Comparison of ENCODE assay signal across 1 cellular context in the genomic region with DNA sequence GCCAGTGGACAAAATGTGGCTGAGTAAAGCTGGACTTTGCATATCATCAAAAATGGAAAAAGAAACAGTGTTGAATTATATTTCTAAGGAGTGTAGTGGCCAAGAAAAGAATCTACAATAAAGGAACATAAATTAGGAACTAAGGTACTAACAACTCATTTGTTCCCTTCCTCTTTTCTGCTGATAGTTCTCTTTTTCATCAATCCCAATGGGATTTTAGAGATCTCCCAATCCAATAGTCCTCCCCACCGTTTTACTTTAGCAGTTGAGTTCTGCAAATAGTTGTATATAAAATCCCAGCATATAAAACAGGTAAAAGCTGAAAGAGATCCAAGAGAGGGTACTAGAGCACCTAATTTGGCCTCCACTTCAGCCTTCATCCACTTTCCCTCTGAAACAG.
TF ChIP-seq lines count a peak whose summit lies in the region.

No MANE protein-coding gene starts in this region.

TF ChIP-seq in WTC11, 78 proteins besides CTCF, POLR2A, EP300 and RAD21 (continued from another document):
- TF ChIP-seq, protein P1, sequence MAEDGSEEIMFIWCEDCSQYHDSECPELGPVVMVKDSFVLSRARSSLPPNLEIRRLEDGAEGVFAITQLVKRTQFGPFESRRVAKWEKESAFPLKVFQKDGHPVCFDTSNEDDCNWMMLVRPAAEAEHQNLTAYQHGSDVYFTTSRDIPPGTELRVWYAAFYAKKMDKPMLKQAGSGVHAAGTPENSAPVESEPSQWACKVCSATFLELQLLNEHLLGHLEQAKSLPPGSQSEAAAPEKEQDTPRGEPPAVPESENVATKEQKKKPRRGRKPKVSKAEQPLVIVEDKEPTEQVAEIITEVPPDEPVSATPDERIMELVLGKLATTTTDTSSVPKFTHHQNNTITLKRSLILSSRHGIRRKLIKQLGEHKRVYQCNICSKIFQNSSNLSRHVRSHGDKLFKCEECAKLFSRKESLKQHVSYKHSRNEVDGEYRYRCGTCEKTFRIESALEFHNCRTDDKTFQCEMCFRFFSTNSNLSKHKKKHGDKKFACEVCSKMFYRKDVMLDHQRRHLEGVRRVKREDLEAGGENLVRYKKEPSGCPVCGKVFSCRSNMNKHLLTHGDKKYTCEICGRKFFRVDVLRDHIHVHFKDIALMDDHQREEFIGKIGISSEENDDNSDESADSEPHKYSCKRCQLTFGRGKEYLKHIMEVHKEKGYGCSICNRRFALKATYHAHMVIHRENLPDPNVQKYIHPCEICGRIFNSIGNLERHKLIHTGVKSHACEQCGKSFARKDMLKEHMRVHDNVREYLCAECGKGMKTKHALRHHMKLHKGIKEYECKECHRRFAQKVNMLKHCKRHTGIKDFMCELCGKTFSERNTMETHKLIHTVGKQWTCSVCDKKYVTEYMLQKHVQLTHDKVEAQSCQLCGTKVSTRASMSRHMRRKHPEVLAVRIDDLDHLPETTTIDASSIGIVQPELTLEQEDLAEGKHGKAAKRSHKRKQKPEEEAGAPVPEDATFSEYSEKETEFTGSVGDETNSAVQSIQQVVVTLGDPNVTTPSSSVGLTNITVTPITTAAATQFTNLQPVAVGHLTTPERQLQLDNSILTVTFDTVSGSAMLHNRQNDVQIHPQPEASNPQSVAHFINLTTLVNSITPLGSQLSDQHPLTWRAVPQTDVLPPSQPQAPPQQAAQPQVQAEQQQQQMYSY (CRISPR knock-in tag; IDR thresholded peaks at IDR 0.05) = no peak
- TF ChIP-seq MYBL2 (CRISPR knock-in tag; IDR thresholded peaks at IDR 0.05) (no peak), ZBTB21 (CRISPR knock-in tag; IDR thresholded peaks at IDR 0.05; ENCODE audit: borderline replicate concordance) (no peak), ESRRA (CRISPR knock-in tag; IDR thresholded peaks at IDR 0.05; ENCODE audit: borderline replicate concordance) (no peak), TEAD4 (CRISPR knock-in tag; IDR thresholded peaks at IDR 0.05) (no peak), ZNF532 (CRISPR knock-in tag; IDR thresholded peaks at IDR 0.05; ENCODE audit: borderline replicate concordance) (no peak), CREM (CRISPR knock-in tag; IDR thresholded peaks at IDR 0.05) (no peak), SMAD4 (CRISPR knock-in tag; IDR thresholded peaks at IDR 0.05) (no peak)
- TF ChIP-seq, protein P2, sequence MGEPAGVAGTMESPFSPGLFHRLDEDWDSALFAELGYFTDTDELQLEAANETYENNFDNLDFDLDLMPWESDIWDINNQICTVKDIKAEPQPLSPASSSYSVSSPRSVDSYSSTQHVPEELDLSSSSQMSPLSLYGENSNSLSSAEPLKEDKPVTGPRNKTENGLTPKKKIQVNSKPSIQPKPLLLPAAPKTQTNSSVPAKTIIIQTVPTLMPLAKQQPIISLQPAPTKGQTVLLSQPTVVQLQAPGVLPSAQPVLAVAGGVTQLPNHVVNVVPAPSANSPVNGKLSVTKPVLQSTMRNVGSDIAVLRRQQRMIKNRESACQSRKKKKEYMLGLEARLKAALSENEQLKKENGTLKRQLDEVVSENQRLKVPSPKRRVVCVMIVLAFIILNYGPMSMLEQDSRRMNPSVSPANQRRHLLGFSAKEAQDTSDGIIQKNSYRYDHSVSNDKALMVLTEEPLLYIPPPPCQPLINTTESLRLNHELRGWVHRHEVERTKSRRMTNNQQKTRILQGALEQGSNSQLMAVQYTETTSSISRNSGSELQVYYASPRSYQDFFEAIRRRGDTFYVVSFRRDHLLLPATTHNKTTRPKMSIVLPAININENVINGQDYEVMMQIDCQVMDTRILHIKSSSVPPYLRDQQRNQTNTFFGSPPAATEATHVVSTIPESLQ (CRISPR knock-in tag; IDR thresholded peaks at IDR 0.05) = no peak
- TF ChIP-seq, protein P3, sequence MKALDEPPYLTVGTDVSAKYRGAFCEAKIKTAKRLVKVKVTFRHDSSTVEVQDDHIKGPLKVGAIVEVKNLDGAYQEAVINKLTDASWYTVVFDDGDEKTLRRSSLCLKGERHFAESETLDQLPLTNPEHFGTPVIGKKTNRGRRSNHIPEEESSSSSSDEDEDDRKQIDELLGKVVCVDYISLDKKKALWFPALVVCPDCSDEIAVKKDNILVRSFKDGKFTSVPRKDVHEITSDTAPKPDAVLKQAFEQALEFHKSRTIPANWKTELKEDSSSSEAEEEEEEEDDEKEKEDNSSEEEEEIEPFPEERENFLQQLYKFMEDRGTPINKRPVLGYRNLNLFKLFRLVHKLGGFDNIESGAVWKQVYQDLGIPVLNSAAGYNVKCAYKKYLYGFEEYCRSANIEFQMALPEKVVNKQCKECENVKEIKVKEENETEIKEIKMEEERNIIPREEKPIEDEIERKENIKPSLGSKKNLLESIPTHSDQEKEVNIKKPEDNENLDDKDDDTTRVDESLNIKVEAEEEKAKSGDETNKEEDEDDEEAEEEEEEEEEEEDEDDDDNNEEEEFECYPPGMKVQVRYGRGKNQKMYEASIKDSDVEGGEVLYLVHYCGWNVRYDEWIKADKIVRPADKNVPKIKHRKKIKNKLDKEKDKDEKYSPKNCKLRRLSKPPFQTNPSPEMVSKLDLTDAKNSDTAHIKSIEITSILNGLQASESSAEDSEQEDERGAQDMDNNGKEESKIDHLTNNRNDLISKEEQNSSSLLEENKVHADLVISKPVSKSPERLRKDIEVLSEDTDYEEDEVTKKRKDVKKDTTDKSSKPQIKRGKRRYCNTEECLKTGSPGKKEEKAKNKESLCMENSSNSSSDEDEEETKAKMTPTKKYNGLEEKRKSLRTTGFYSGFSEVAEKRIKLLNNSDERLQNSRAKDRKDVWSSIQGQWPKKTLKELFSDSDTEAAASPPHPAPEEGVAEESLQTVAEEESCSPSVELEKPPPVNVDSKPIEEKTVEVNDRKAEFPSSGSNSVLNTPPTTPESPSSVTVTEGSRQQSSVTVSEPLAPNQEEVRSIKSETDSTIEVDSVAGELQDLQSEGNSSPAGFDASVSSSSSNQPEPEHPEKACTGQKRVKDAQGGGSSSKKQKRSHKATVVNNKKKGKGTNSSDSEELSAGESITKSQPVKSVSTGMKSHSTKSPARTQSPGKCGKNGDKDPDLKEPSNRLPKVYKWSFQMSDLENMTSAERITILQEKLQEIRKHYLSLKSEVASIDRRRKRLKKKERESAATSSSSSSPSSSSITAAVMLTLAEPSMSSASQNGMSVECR (CRISPR knock-in tag; IDR thresholded peaks at IDR 0.05; ENCODE audit: borderline replicate concordance) = no peak
TF ChIP-seq in WTC11: peak in this region for 0.
